ENCODE assay signal across 4 cellular contexts in the genomic region with DNA sequence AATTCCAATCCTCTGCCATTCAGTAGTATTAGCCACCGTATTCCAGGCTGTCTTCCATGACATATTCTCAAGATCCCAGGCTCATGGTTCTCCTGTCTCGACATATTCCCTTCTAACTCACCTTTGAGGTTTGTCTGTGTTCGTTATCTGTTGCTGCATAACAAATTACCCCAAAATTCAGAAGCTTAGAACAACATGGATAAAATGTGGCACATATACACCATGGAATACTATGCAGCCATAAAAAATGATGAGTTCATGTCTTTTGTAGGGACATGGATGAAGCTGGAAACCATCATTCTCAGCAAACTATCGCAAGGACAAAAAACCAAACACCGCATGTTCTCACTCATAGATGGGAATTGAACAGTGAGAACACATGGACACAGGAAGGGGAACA. TPM values are rescaled to one million over a fixed set of nuclear protein-coding genes. Genes with fewer than 3 reads are reported as not detected.
"Had no signal": no experiment of that assay in that cellular context is flagged by ENCODE, and none has a peak within 500 bp of the region (broad histone marks: within the 10 kb centered on the region; RNA-seq: fewer than 3 reads in every experiment).

No MANE protein-coding gene starts in this region.

RNA-seq across cellular contexts. Expression of a gene that starts 33.0 kb away (rescaled TPM):
- total RNA-seq: activated B cell treated with CpG ODN at 0.5 μM for 24 hours; activated CD4-positive, alpha-beta memory T cell treated with anti-CD3 and anti-CD28 coated beads for 36 hours; activated CD8-positive, alpha-beta T cell treated with anti-CD3 and anti-CD28 coated beads, Interleukin-2, amount 10 ng/mL, durations not matched to agents 7 days and 5 days; T-helper 1 cell treated with Interleukin-12 subunit alpha and Interleukin-12 subunit beta and Interleukin-4 antibody, amounts not matched to agents 30 ng/mL and 1 ng/mL, for 36 hours had no signal
